12 cellular contexts compared by ENCODE assay signal in genomic region chr16:89341697-89342694, GRCh38.
DNase-seq lines count a peak whose midpoint lies in the region; ATAC-seq and TF ChIP-seq lines count a peak whose summit lies in the region.
"Had no signal": no experiment of that assay in that cellular context is flagged by ENCODE, and none has a peak within 500 bp of the region (broad histone marks: within the 10 kb centered on the region; RNA-seq: fewer than 3 reads in every experiment).

No MANE protein-coding gene starts in this region.

- DNase-seq in activated CD8-positive, alpha-beta memory T cell treated with anti-CD3 and anti-CD28 coated beads, Interleukin-2, amount 10 ng/mL, durations not matched to agents 7 days and 5 days, result peak; percentile 64
- no peak for DNase-seq in activated CD8-positive, alpha-beta memory T cell treated with anti-CD3 and anti-CD28 coated beads for 24 hours
- DNase-seq in activated CD8-positive, alpha-beta T cell treated with anti-CD3 and anti-CD28 coated beads, Interleukin-2, amount 10 ng/mL, durations not matched to agents 7 days and 5 days, result no peak
- DNase-seq in glutamatergic neuron (no peak), NAMALWA (ENCODE audit: low spot score) (no peak), NCI-H510A treated with DMSO at 0.1 percent for 48 hours (lab: John Stamatoyannopoulos, UW) (no peak), Right ventricle myocardium superior (no peak)
- DNase-seq: KBM-7, NCI-H2029, thyroid gland had no signal

- no peak overlapping the region for H3K4me3 Mint-ChIP-seq in activated CD8-positive, alpha-beta memory T cell treated with anti-CD3 and anti-CD28 coated beads, Interleukin-2, amount 10 ng/mL, durations not matched to agents 7 days and 5 days
- no peak overlapping the region for H3K4me3 Mint-ChIP-seq in activated CD8-positive, alpha-beta T cell treated with anti-CD3 and anti-CD28 coated beads, Interleukin-2, amount 10 ng/mL, durations not matched to agents 7 days and 5 days
- H3K4me3 Mint-ChIP-seq in glutamatergic neuron (ENCODE audit: unreplicated experiment), result peak overlapping the region; percentile 35

- peak overlapping the region; percentile 43 for H3K27ac Mint-ChIP-seq in activated CD8-positive, alpha-beta memory T cell treated with anti-CD3 and anti-CD28 coated beads, Interleukin-2, amount 10 ng/mL, durations not matched to agents 7 days and 5 days
- H3K27ac Mint-ChIP-seq in activated CD8-positive, alpha-beta T cell treated with anti-CD3 and anti-CD28 coated beads, Interleukin-2, amount 10 ng/mL, durations not matched to agents 7 days and 5 days, result peak overlapping the region; percentile 28
- H3K27ac Mint-ChIP-seq in glutamatergic neuron (ENCODE audit: unreplicated experiment), result peak overlapping the region; percentile 83

- H3K9me3 Mint-ChIP-seq in activated CD8-positive, alpha-beta memory T cell treated with anti-CD3 and anti-CD28 coated beads, Interleukin-2, amount 10 ng/mL, durations not matched to agents 7 days and 5 days (ENCODE audit: low read depth), result no peaks in the 10 kb centered on the region
- H3K9me3 Mint-ChIP-seq in activated CD8-positive, alpha-beta T cell treated with anti-CD3 and anti-CD28 coated beads, Interleukin-2, amount 10 ng/mL, durations not matched to agents 7 days and 5 days (ENCODE audit: insufficient read depth), result no peaks in the 10 kb centered on the region
- peaks cover 46% of the 10 kb centered on the region for H3K9me3 Mint-ChIP-seq in glutamatergic neuron (ENCODE audit: unreplicated experiment)

- H3K27ac ChIP-seq in temporal lobe (ENCODE audit: low read depth, low read length), result peak overlapping the region; percentile 64
- H3K27ac ChIP-seq: thyroid gland had no signal

- no peaks in the 10 kb centered on the region for H3K27me3 Mint-ChIP-seq in activated CD8-positive, alpha-beta memory T cell treated with anti-CD3 and anti-CD28 coated beads, Interleukin-2, amount 10 ng/mL, durations not matched to agents 7 days and 5 days
- no peaks in the 10 kb centered on the region for H3K27me3 Mint-ChIP-seq in activated CD8-positive, alpha-beta T cell treated with anti-CD3 and anti-CD28 coated beads, Interleukin-2, amount 10 ng/mL, durations not matched to agents 7 days and 5 days (ENCODE audit: low read depth)
- H3K27me3 Mint-ChIP-seq in glutamatergic neuron (ENCODE audit: unreplicated experiment), result peaks cover 29% of the 10 kb centered on the region

- TF ChIP-seq CTCF in glutamatergic neuron (IDR thresholded peaks at IDR 0.05; ENCODE audit: partially characterized antibody, unreplicated experiment), result no peak

- ATAC-seq in activated CD8-positive, alpha-beta memory T cell treated with anti-CD3 and anti-CD28 coated beads, Interleukin-2, amount 10 ng/mL, durations not matched to agents 7 days and 5 days, result peak; percentile 58
- ATAC-seq in activated CD8-positive, alpha-beta T cell treated with anti-CD3 and anti-CD28 coated beads, Interleukin-2, amount 10 ng/mL, durations not matched to agents 7 days and 5 days, result peak; percentile 37
- no peak for ATAC-seq in Right ventricle myocardium superior (ENCODE audit: poor library complexity)
- ATAC-seq: right cardiac atrium had no signal

- CTCF ChIA-PET in activated CD8-positive, alpha-beta memory T cell treated with anti-CD3 and anti-CD28 coated beads, Interleukin-2, amount 10 ng/mL, durations not matched to agents 7 days and 5 days (lab: Charles Lee), result interaction anchor here (0.8 to 1.3 kb wide), 5 partner anchors 12 to 68 kb away, joined by 3 to 4 read pairs (median 4); no protein-coding TSS in a partner anchor
- CTCF ChIA-PET in activated CD8-positive, alpha-beta T cell treated with anti-CD3 and anti-CD28 coated beads, Interleukin-2, amount 10 ng/mL, durations not matched to agents 7 days and 5 days (lab: Charles Lee), result interaction anchor here (0.9 to 1.5 kb wide), 3 partner anchors 7 to 10 kb away, joined by 3 read pairs; no protein-coding TSS in a partner anchor

- intact Hi-C loops in Right ventricle myocardium superior (cut with DNase I), result no loop called here

- peaks cover 64% of the 10 kb centered on the region for H3K4me1 Mint-ChIP-seq in activated CD8-positive, alpha-beta memory T cell treated with anti-CD3 and anti-CD28 coated beads, Interleukin-2, amount 10 ng/mL, durations not matched to agents 7 days and 5 days
- peaks cover 64% of the 10 kb centered on the region for H3K4me1 Mint-ChIP-seq in activated CD8-positive, alpha-beta T cell treated with anti-CD3 and anti-CD28 coated beads, Interleukin-2, amount 10 ng/mL, durations not matched to agents 7 days and 5 days (ENCODE audit: low read depth)
- peaks cover 68% of the 10 kb centered on the region for H3K4me1 Mint-ChIP-seq in glutamatergic neuron (ENCODE audit: low read depth, unreplicated experiment)

- POLR2A ChIA-PET in activated CD8-positive, alpha-beta T cell treated with anti-CD3 and anti-CD28 coated beads, Interleukin-2, amount 10 ng/mL, durations not matched to agents 7 days and 5 days (lab: Charles Lee), result no interaction called here

- H3K36me3 Mint-ChIP-seq in activated CD8-positive, alpha-beta memory T cell treated with anti-CD3 and anti-CD28 coated beads, Interleukin-2, amount 10 ng/mL, durations not matched to agents 7 days and 5 days, result peaks cover 1% of the 10 kb centered on the region
- peaks cover 23% of the 10 kb centered on the region for H3K36me3 Mint-ChIP-seq in activated CD8-positive, alpha-beta T cell treated with anti-CD3 and anti-CD28 coated beads, Interleukin-2, amount 10 ng/mL, durations not matched to agents 7 days and 5 days (ENCODE audit: low read depth)
- no peaks in the 10 kb centered on the region for H3K36me3 Mint-ChIP-seq in glutamatergic neuron (ENCODE audit: unreplicated experiment)

Comparison
In these comparisons a context has a peak if more than half of its experiments do, and no peak if none do; other contexts are left out.
1. H3K27ac Mint-ChIP-seq: peak in every context shown above with its lines; median percentile 83 in glutamatergic neuron; 43 in activated CD8-positive, alpha-beta memory T cell treated with anti-CD3 and anti-CD28 coated beads, Interleukin-2, amount 10 ng/mL, durations not matched to agents 7 days and 5 days; 28 in activated CD8-positive, alpha-beta T cell treated with anti-CD3 and anti-CD28 coated beads, Interleukin-2, amount 10 ng/mL, durations not matched to agents 7 days and 5 days.